Comparison of ENCODE assay signal across 11 cellular contexts in the genomic region with DNA sequence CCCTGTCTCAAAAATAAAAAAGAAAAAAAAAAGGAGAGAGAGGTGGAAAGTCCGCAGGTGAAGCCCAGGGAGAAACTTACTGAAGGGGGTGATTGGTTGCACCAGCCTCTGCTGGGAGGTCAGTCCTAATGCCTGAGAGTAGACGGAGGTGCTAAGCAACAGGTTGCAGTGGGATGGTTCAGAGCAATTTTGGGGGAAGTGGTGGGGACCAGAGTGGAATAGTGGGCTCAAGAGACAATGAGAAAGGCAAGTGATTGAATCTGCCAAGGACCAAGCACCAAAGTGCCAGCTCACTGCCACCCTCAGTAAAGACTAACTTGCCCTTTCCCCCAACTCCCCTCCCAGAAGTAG.
DNase-seq lines count a peak whose midpoint lies in the region; ATAC-seq and TF ChIP-seq lines count a peak whose summit lies in the region.
"Had no signal": no experiment of that assay in that cellular context is flagged by ENCODE, and none has a peak within 500 bp of the region (broad histone marks: within the 10 kb centered on the region; RNA-seq: fewer than 3 reads in every experiment).

No MANE protein-coding gene starts in this region.

- peaks cover 20 to 46% (median 29%) of the 10 kb centered on the region in 10 experiments for H3K4me1 ChIP-seq in BLaER1 treated with 17β-estradiol and CSF1 and Interleukin-3, amounts not matched to agents 10 nM and 100 nM
- no peaks in the 10 kb centered on the region for H3K4me1 ChIP-seq in HEK293 (ENCODE audit: control insufficient read depth, insufficient read depth, low read length)

- DNase-seq in progenitor cell of endocrine pancreas (ENCODE audit: low spot score, unreplicated experiment) (no peak), posterior vena cava (ENCODE audit: low spot score) (no peak), SW 1271 (lab: John Stamatoyannopoulos, UW) (no peak), sciatic nerve (ENCODE audit: low spot score) (no peak)
- DNase-seq: NCI-H2029 treated with DMSO at 0.1 percent for 48 hours had no signal

- H3K36me3 ChIP-seq in BLaER1 treated with 17β-estradiol and CSF1 and Interleukin-3, amounts not matched to agents 10 nM and 100 nM: peaks cover 3 to 33% (median 20%) of the 10 kb centered on the region in 11 experiments; a peak in 16 of 22 replicates
- H3K36me3 ChIP-seq in HEK293 (ENCODE audit: control insufficient read depth in 2 of 2, insufficient read depth in 1 of 2, low read length in 2 of 2): peaks cover 0 to 1% of the 10 kb centered on the region in 2 experiments; a peak in 1 of 3 replicates
- H3K36me3 ChIP-seq: BE2C had no signal

- POLR2A ChIA-PET in HEK293 (lab: Yijun Ruan, JAX): no interaction called here

- no peak overlapping the region for H3K4me3 ChIP-seq in BLaER1 treated with 17β-estradiol and CSF1 and Interleukin-3, amounts not matched to agents 10 nM and 100 nM
- no peak overlapping the region for H3K4me3 ChIP-seq in HEK293 (ENCODE audit: low read depth, low read length)
- H3K4me3 ChIP-seq: GM12878 had no signal

- TF ChIP-seq CTCF in HEK293 (tag by site-specific recombination; IDR thresholded peaks at IDR 0.05): no peak
- TF ChIP-seq CTCF in brain (conservative IDR thresholded peaks at IDR 0.05): no peak
- TF ChIP-seq CTCF in progenitor cell of endocrine pancreas (IDR thresholded peaks at IDR 0.05; ENCODE audit: unreplicated experiment): no peak

- H3K4me3 Mint-ChIP-seq in brain (no peak overlapping the region), progenitor cell of endocrine pancreas (ENCODE audit: low read depth) (no peak overlapping the region)
- H3K4me3 Mint-ChIP-seq: CD4-positive, CD25-positive, alpha-beta regulatory T cell had no signal

- H3K36me3 Mint-ChIP-seq in brain (peaks cover 84% of the 10 kb centered on the region), progenitor cell of endocrine pancreas (ENCODE audit: insufficient read depth) (peaks cover 18% of the 10 kb centered on the region)
- H3K36me3 Mint-ChIP-seq: CD4-positive, CD25-positive, alpha-beta regulatory T cell had no signal

- H3K4me1 Mint-ChIP-seq in brain (peaks cover 35% of the 10 kb centered on the region), progenitor cell of endocrine pancreas (ENCODE audit: low read depth) (no peaks in the 10 kb centered on the region)

- H3K9me3 Mint-ChIP-seq in brain: no peaks in the 10 kb centered on the region
- H3K9me3 Mint-ChIP-seq in progenitor cell of endocrine pancreas (ENCODE audit: low read depth): no peaks in the 10 kb centered on the region
- H3K9me3 Mint-ChIP-seq: CD4-positive, CD25-positive, alpha-beta regulatory T cell had no signal

- ATAC-seq in sciatic nerve: no peak

- CTCF ChIA-PET in HEK293 (lab: Yijun Ruan, JAX): interaction anchor here (0.6 to 3.8 kb wide), 23 partner anchors 9 to 361 kb away, joined by 3 to 33 read pairs (median 5); no protein-coding TSS in a partner anchor

- H4K20me1 ChIP-seq in BLaER1 treated with 17β-estradiol and CSF1 and Interleukin-3, amounts not matched to agents 10 nM and 100 nM: no peaks in the 10 kb centered on the region

- H3K27me3 Mint-ChIP-seq in brain (peaks cover 3% of the 10 kb centered on the region), progenitor cell of endocrine pancreas (no peaks in the 10 kb centered on the region)
- H3K27me3 Mint-ChIP-seq: CD4-positive, CD25-positive, alpha-beta regulatory T cell had no signal

- H3K9me3 ChIP-seq in BLaER1 treated with 17β-estradiol and CSF1 and Interleukin-3, amounts not matched to agents 10 nM and 100 nM (replicated peaks in 1 of 11): no peaks in the 10 kb centered on the region
- no peaks in the 10 kb centered on the region for H3K9me3 ChIP-seq in HEK293 (ENCODE audit: control insufficient read depth, insufficient read depth, low read depth, low read length)
- H3K9me3 ChIP-seq: BE2C had no signal

- no peaks in the 10 kb centered on the region for H3K27me3 ChIP-seq in BLaER1 treated with 17β-estradiol and CSF1 and Interleukin-3, amounts not matched to agents 10 nM and 100 nM
- H3K27me3 ChIP-seq: BE2C had no signal

- intact Hi-C loops in posterior vena cava (cut with DNase I) (no loop called here), sciatic nerve (cut with DNase I) (no loop called here)

- H3K9ac ChIP-seq in BLaER1 treated with 17β-estradiol and CSF1 and Interleukin-3, amounts not matched to agents 10 nM and 100 nM: no peak overlapping the region

- H3K27ac Mint-ChIP-seq in brain (peak overlapping the region; percentile 35 to 96 (median 83)), progenitor cell of endocrine pancreas (peak overlapping the region; percentile 21)
- H3K27ac Mint-ChIP-seq: CD4-positive, CD25-positive, alpha-beta regulatory T cell had no signal

- peak overlapping the region in 6 of 11 experiments; percentile 51 to 77 (median 66); a peak in 8 of 22 replicates for H3K4me2 ChIP-seq in BLaER1 treated with 17β-estradiol and CSF1 and Interleukin-3, amounts not matched to agents 10 nM and 100 nM

- peak overlapping the region in 5 of 11 experiments; percentile 16 to 57 (median 30); a peak in 5 of 22 replicates for H3K27ac ChIP-seq in BLaER1 treated with 17β-estradiol and CSF1 and Interleukin-3, amounts not matched to agents 10 nM and 100 nM
- H3K27ac ChIP-seq in HEK293 (ENCODE audit: extremely low read depth, low read depth, low read length): no peak overlapping the region

TF ChIP-seq in HEK293, 187 proteins besides CTCF, POLR2A, EP300 and RAD21:
- TF ChIP-seq OSR2 (tag by site-specific recombination; IDR thresholded peaks at IDR 0.05): no peak
- peak; percentile 86 for TF ChIP-seq SCRT2 (tag by site-specific recombination; IDR thresholded peaks at IDR 0.05)
- no peak for TF ChIP-seq GFI1B (tag by site-specific recombination; IDR thresholded peaks at IDR 0.05)
- TF ChIP-seq SCRT1 (tag by site-specific recombination; IDR thresholded peaks at IDR 0.05; ENCODE audit: borderline replicate concordance): peak; percentile 76; the same call in 1 of the 2 replicates
- no peak for TF ChIP-seq ZNF670 (tag by site-specific recombination; IDR thresholded peaks at IDR 0.05; ENCODE audit: low read depth)
